24 cellular contexts compared by ENCODE assay signal in genomic region chr10:25974897-25975459, GRCh38. TPM values are rescaled to one million over a fixed set of nuclear protein-coding genes. Genes with fewer than 3 reads are reported as not detected.
DNase-seq lines count a peak whose midpoint lies in the region; ATAC-seq and TF ChIP-seq lines count a peak whose summit lies in the region.
"Had no signal": no experiment of that assay in that cellular context is flagged by ENCODE, and none has a peak within 500 bp of the region (broad histone marks: within the 10 kb centered on the region; RNA-seq: fewer than 3 reads in every experiment).

No MANE protein-coding gene starts in this region.

- intact Hi-C loops in heart left ventricle (cut with DNase I), result no loop called here

- ATAC-seq in heart left ventricle (no peak), GM18907 (IDR thresholded peaks at IDR 0.05; ENCODE audit: unreplicated experiment) (no peak)
- ATAC-seq: GM12878 had no signal

- H3K27ac ChIP-seq in SJCRH30 (no peak overlapping the region), heart left ventricle (no peak overlapping the region)
- H3K27ac ChIP-seq: BLaER1 had no signal

- H3K4me1 ChIP-seq in SJCRH30, result no peaks in the 10 kb centered on the region
- no peaks in the 10 kb centered on the region for H3K4me1 ChIP-seq in heart left ventricle
- H3K4me1 ChIP-seq: BLaER1 had no signal

- 52 to 57% (median 55%) methylated on average over 3 of the region's 3 CpGs for WGBS in heart left ventricle, 4 donors

- DNase-seq in H7 (peak; percentile 13), astrocyte of the hippocampus (ENCODE audit: low read depth, low spot score) (peak; percentile 84), iPS DF 19.7 (ENCODE audit: low read depth, low spot score) (peak; percentile 23), retinal pigment epithelial cell (ENCODE audit: low read depth) (peak; percentile 69), SJCRH30 (no peak), heart left ventricle (no peak)
- no peak for DNase-seq in activated naive CD4-positive, alpha-beta T cell (lab: John Stamatoyannopoulos, UW)
- DNase-seq: CD4-positive, CD25-positive, alpha-beta regulatory T cell; DMS153; DND-41; H9; NCI-H1048; NCI-H1417; NCI-H1694; NCI-H2029 treated with DMSO at 0.1 percent for 48 hours; NCI-H526 treated with DMSO at 0.1 percent for 48 hours; RPMI8226; SHP77 had no signal

- H3K9me3 ChIP-seq in SJCRH30 (replicated peaks), result no peaks in the 10 kb centered on the region
- H3K9me3 ChIP-seq in heart left ventricle, result no peaks in the 10 kb centered on the region
- H3K9me3 ChIP-seq: BLaER1 had no signal

- H3K4me3 ChIP-seq in H7 (ENCODE audit: insufficient read depth, low read depth, low read length), result no peak overlapping the region
- no peak overlapping the region for H3K4me3 ChIP-seq in retinal pigment epithelial cell (ENCODE audit: low read length)
- no peak overlapping the region for H3K4me3 ChIP-seq in SJCRH30
- no peak overlapping the region for H3K4me3 ChIP-seq in heart left ventricle
- H3K4me3 ChIP-seq: BLaER1, GM12878 had no signal

- H3K36me3 ChIP-seq in H7 (replicated peaks; ENCODE audit: control insufficient read depth, insufficient read depth, low read length), result no peaks in the 10 kb centered on the region
- H3K36me3 ChIP-seq in SJCRH30, result no peaks in the 10 kb centered on the region
- H3K36me3 ChIP-seq in heart left ventricle, result no peaks in the 10 kb centered on the region
- H3K36me3 ChIP-seq: BLaER1 had no signal

- H3K27me3 ChIP-seq in H7 (ENCODE audit: control insufficient read depth, insufficient read depth, low read length), result no peaks in the 10 kb centered on the region
- no peaks in the 10 kb centered on the region; the same call in 1 of the 2 replicates for H3K27me3 ChIP-seq in SJCRH30
- H3K27me3 ChIP-seq in heart left ventricle, result no peaks in the 10 kb centered on the region
- H3K27me3 ChIP-seq: BLaER1 had no signal

- TF ChIP-seq POLR2A in heart left ventricle (IDR thresholded peaks at IDR 0.05), result no peak

- TF ChIP-seq CTCF in retinal pigment epithelial cell (conservative IDR thresholded peaks at IDR 0.05; ENCODE audit: low read depth, low read length) (no peak), heart left ventricle (IDR thresholded peaks at IDR 0.05) (no peak)

RNA-seq across cellular contexts. Expression of gene MYO3A, which starts 40.9 kb away (rescaled TPM):
- total RNA-seq in H7 (2014; rRNA removed; shearing (Covaris generic)), result 4.8 and 4.9 TPM in 2 replicates
- total RNA-seq in SJCRH30 (2014; rRNA removed; shearing (Covaris generic)), result not detected in 2 replicates
- under 1 TPM in 1 of 9 donors, not detected in 8; 0.14 TPM for total RNA-seq in heart left ventricle
- polyA plus RNA-seq in heart left ventricle, result not detected
- total RNA-seq: CD4-positive, CD25-positive, alpha-beta regulatory T cell; G401; GM12878; NCI-H460 had no signal
- polyA plus RNA-seq: AG04450; CD4-positive, CD25-positive, alpha-beta regulatory T cell; GM12878 had no signal

Comparison
In these comparisons a context has a peak if more than half of its experiments do, and no peak if none do; other contexts are left out.
1. DNase-seq: peak in H7 (single experiment), astrocyte of the hippocampus (single experiment), iPS DF 19.7 (single experiment) and retinal pigment epithelial cell (single experiment); none in activated naive CD4-positive, alpha-beta T cell (0 of 4), SJCRH30 (0 of 2) and heart left ventricle (0 of 5).